10 cellular contexts compared by ENCODE assay signal in genomic region chr6:1625352-1625773, GRCh38. TPM values are rescaled to one million over a fixed set of nuclear protein-coding genes. Genes with fewer than 3 reads are reported as not detected.
DNase-seq lines count a peak whose midpoint lies in the region; ATAC-seq and TF ChIP-seq lines count a peak whose summit lies in the region.
"Had no signal": no experiment of that assay in that cellular context is flagged by ENCODE, and none has a peak within 500 bp of the region (broad histone marks: within the 10 kb centered on the region; RNA-seq: fewer than 3 reads in every experiment).

No MANE protein-coding gene starts in this region.

- CTCF ChIA-PET in AG04450 (lab: Charles Lee): interaction anchor here (0.6 to 1.2 kb wide), 2 partner anchors 14 to 479 kb away, joined by 3 to 4 read pairs; no protein-coding TSS in a partner anchor
- CTCF ChIA-PET in PC-9 (lab: Charles Lee): no interaction called here

- TF ChIP-seq CTCF in AG04450 (IDR thresholded peaks at IDR 0.05; ENCODE audit: low read depth, low read length) (no peak), PC-9 (conservative IDR thresholded peaks at IDR 0.05) (no peak), epithelial cell of esophagus (IDR thresholded peaks at IDR 0.05; ENCODE audit: insufficient read depth, low read depth, low read length, missing control alignments) (no peak)

- no TSS peak for BruUV-seq in PC-9 (replicated peaks; lab: Mats Ljungman, UMichigan)

- ATAC-seq in natural killer cell treated with Interleukin-12 subunit alpha and Interleukin-12 subunit beta and Interleukin-15 and Interleukin-18, amount 100 ng/mL, for 72 hours: no peak
- no peak for ATAC-seq in GM21619 (IDR thresholded peaks at IDR 0.05; ENCODE audit: unreplicated experiment)
- ATAC-seq: Panc1 had no signal

- no peak overlapping the region for H3K27ac Mint-ChIP-seq in natural killer cell treated with Interleukin-12 subunit alpha and Interleukin-12 subunit beta and Interleukin-15 and Interleukin-18, amount 100 ng/mL, for 72 hours

- no peaks in the 10 kb centered on the region for H3K79me2 ChIP-seq in PC-9 (ENCODE audit: low read depth)

- peak overlapping the region; percentile 73 for H3K4me2 ChIP-seq in PC-9

- peaks cover 33 to 35% of the 10 kb centered on the region in 2 donors for H3K27me3 Mint-ChIP-seq in natural killer cell treated with Interleukin-12 subunit alpha and Interleukin-12 subunit beta and Interleukin-15 and Interleukin-18, amount 100 ng/mL, for 72 hours

- DNase-seq in AG04450 (ENCODE audit: low read depth, low spot score) (no peak), PC-9 (no peak), epithelial cell of esophagus (ENCODE audit: low read depth) (no peak), UCSD-AML1 (lab: John Stamatoyannopoulos, UW; ENCODE audit: unreplicated experiment) (no peak), cerebellum (ENCODE audit: low spot score) (no peak), NCI-H146 treated with DMSO at 0.1 percent for 48 hours (lab: John Stamatoyannopoulos, UW; ENCODE audit: unreplicated experiment) (no peak)
- no peak for DNase-seq in natural killer cell treated with Interleukin-12 subunit alpha and Interleukin-12 subunit beta and Interleukin-15 and Interleukin-18, amount 100 ng/mL, for 72 hours (ENCODE audit: low spot score)

- peak overlapping the region; percentile 78 for H3K4me3 Mint-ChIP-seq in natural killer cell treated with Interleukin-12 subunit alpha and Interleukin-12 subunit beta and Interleukin-15 and Interleukin-18, amount 100 ng/mL, for 72 hours

- H4K20me1 ChIP-seq in PC-9 (ENCODE audit: insufficient read depth): no peaks in the 10 kb centered on the region

- H3K27me3 ChIP-seq in AG04450 (ENCODE audit: control insufficient read depth, insufficient read depth, low read length): peaks cover 27% of the 10 kb centered on the region
- H3K27me3 ChIP-seq in PC-9 (ENCODE audit: insufficient read depth, low read depth): no peaks in the 10 kb centered on the region

- H2AFZ ChIP-seq in PC-9: 0 out of 2 replicates have a peak overlapping the region, but pooled peaks have one; percentile 60

- no peaks in the 10 kb centered on the region for H3K36me3 ChIP-seq in PC-9 (ENCODE audit: low read depth)

- POLR2A ChIA-PET in AG04450 (lab: Yijun Ruan, JAX): no interaction called here
- POLR2A ChIA-PET in PC-9 (lab: Charles Lee; ENCODE audit: unreplicated experiment): no interaction called here

- H3K9me3 Mint-ChIP-seq in natural killer cell treated with Interleukin-12 subunit alpha and Interleukin-12 subunit beta and Interleukin-15 and Interleukin-18, amount 100 ng/mL, for 72 hours: no peaks in the 10 kb centered on the region

- H3K4me3 ChIP-seq in AG04450 (ENCODE audit: low read depth, low read length) (peak overlapping the region; percentile 69), PC-9 (peak overlapping the region; percentile 50; the same call in 1 of the 2 replicates), epithelial cell of esophagus (ENCODE audit: low read length) (peak overlapping the region; percentile 71)

- H3K9me3 ChIP-seq in AG04450 (ENCODE audit: control insufficient read depth, insufficient read depth, low read length): peaks cover 3% of the 10 kb centered on the region; the same call in 1 of the 2 replicates
- no peaks in the 10 kb centered on the region for H3K9me3 ChIP-seq in PC-9 (ENCODE audit: insufficient read depth, low read depth)

- no peaks in the 10 kb centered on the region for H3K9me2 ChIP-seq in PC-9 (ENCODE audit: insufficient read depth)

- no peak overlapping the region for H3K27ac ChIP-seq in AG04450 (ENCODE audit: low read depth, low read length)
- no peak overlapping the region for H3K27ac ChIP-seq in PC-9
- H3K27ac ChIP-seq: epithelial cell of prostate had no signal

- H3F3A ChIP-seq in PC-9 (ENCODE audit: insufficient read depth, low read depth): peaks cover 12% of the 10 kb centered on the region

- intact Hi-C loops in PC-9 (cut with micrococcal nuclease; ENCODE audit: unreplicated experiment): no loop called here

- peaks cover 13% of the 10 kb centered on the region for H3K4me1 ChIP-seq in PC-9 (replicated peaks; ENCODE audit: insufficient read depth)

- H3K4me1 Mint-ChIP-seq in natural killer cell treated with Interleukin-12 subunit alpha and Interleukin-12 subunit beta and Interleukin-15 and Interleukin-18, amount 100 ng/mL, for 72 hours (ENCODE audit: low read depth in 2 of 2): peaks cover 8 to 15% of the 10 kb centered on the region in 2 donors

- H3K36me3 Mint-ChIP-seq in natural killer cell treated with Interleukin-12 subunit alpha and Interleukin-12 subunit beta and Interleukin-15 and Interleukin-18, amount 100 ng/mL, for 72 hours: peaks cover 6% of the 10 kb centered on the region

RNA-seq across cellular contexts. Expression of gene FOXC1, which starts 15.6 kb away (rescaled TPM):
- 3.0 and 3.7 TPM in 2 replicates for polyA plus RNA-seq in AG04450 (2011; rRNA removed)
- 2.5 and 2.8 TPM in 2 replicates for polyA minus RNA-seq in AG04450 (2011; rRNA and poly(A)+ RNA removed)
- total RNA-seq in PC-9 (2021): 16.2 and 18.6 TPM in 2 replicates
- under 1 TPM; 0.36 to 0.57 TPM for total RNA-seq in natural killer cell treated with Interleukin-12 subunit alpha and Interleukin-12 subunit beta and Interleukin-15 and Interleukin-18, amount 100 ng/mL, for 72 hours
- 8.9 TPM for total RNA-seq in cerebellum
